1 cellular context compared by ENCODE assay signal in genomic region chr16:75091619-75092018, GRCh38.
A peak's percentile ranks its signal among the peaks of the same experiment; 100 is the strongest.
TF ChIP-seq lines count a peak whose summit lies in the region.

No MANE protein-coding gene starts in this region.

TF ChIP-seq in K562, 482 proteins besides CTCF, POLR2A, EP300 and RAD21:
- TF ChIP-seq HMBOX1 (IDR thresholded peaks at IDR 0.05), result peak; percentile 82
